ENCODE assay signal across 8 cellular contexts in genomic region chr1:54714881-54715492, GRCh38. TPM values are rescaled to one million over a fixed set of nuclear protein-coding genes. Genes with fewer than 3 reads are reported as not detected.
DNase-seq lines count a peak whose midpoint lies in the region; ATAC-seq and TF ChIP-seq lines count a peak whose summit lies in the region.

No MANE protein-coding gene starts in this region.

- DNase-seq in adrenal gland (no peak), left lung (no peak), foreskin melanocyte (no peak)

- TF ChIP-seq CTCF in adrenal gland (IDR thresholded peaks at IDR 0.05) (no peak), left lung (IDR thresholded peaks at IDR 0.05) (no peak)

- H3K27me3 ChIP-seq in HUES6 (ENCODE audit: control insufficient read depth, insufficient read depth, low read length) (peaks cover 14% of the 10 kb centered on the region; the same call in 1 of the 2 replicates), adrenal gland (no peaks in the 10 kb centered on the region), left lung (no peaks in the 10 kb centered on the region), stomach smooth muscle (ENCODE audit: control insufficient read depth in 1 of 2, insufficient read depth in 2 of 2, low read length in 2 of 2) (no peaks in the 10 kb centered on the region)

- H3K9ac ChIP-seq in HUES6 (ENCODE audit: low read length) (no peak overlapping the region), stomach smooth muscle (ENCODE audit: low read length in 2 of 2) (peak overlapping the region; percentile 92 to 95)

- H3K4me1 ChIP-seq in HUES6 (ENCODE audit: control insufficient read depth, insufficient read depth, low read length) (peaks cover 7% of the 10 kb centered on the region), adrenal gland (replicated peaks in 1 of 2) (peaks cover 7 to 23% of the 10 kb centered on the region in 2 donors), left lung (peaks cover 0 to 23% of the 10 kb centered on the region in 2 donors), stomach smooth muscle (ENCODE audit: control insufficient read depth, insufficient read depth, low read length) (peaks cover 12% of the 10 kb centered on the region)

- H3K4me3 ChIP-seq in HUES6 (ENCODE audit: low read depth, low read length) (peak overlapping the region; percentile 96), adrenal gland (peak overlapping the region in 2 of 4 donors; percentile 52 to 76), left lung (peak overlapping the region; percentile 85 to 93), stomach smooth muscle (ENCODE audit: low read length in 2 of 2) (peak overlapping the region; percentile 68 to 95)

- H3K36me3 ChIP-seq in HUES6 (ENCODE audit: control insufficient read depth, insufficient read depth, low read length): peaks cover 17% of the 10 kb centered on the region
- H3K36me3 ChIP-seq in adrenal gland (replicated peaks in 1 of 2): peaks cover 0 to 19% of the 10 kb centered on the region in 2 donors
- H3K36me3 ChIP-seq in left lung: peaks cover 0 to 25% of the 10 kb centered on the region in 2 donors
- H3K36me3 ChIP-seq in stomach smooth muscle (ENCODE audit: control insufficient read depth in 2 of 2, insufficient read depth in 2 of 2, low read length in 2 of 2): peaks cover 3 to 6% of the 10 kb centered on the region in 2 donors

- H3K9me3 ChIP-seq in HUES6 (ENCODE audit: control insufficient read depth, insufficient read depth, low read depth, low read length) (no peaks in the 10 kb centered on the region), adrenal gland (replicated peaks in 1 of 3) (no peaks in the 10 kb centered on the region), left lung (no peaks in the 10 kb centered on the region), stomach smooth muscle (ENCODE audit: control insufficient read depth in 2 of 2, low read length in 2 of 2) (no peaks in the 10 kb centered on the region)

- ATAC-seq in left lung (no peak), HG03442 (IDR thresholded peaks at IDR 0.05; ENCODE audit: unreplicated experiment) (no peak), HG02852 (IDR thresholded peaks at IDR 0.05; ENCODE audit: unreplicated experiment) (no peak), GM18519 (IDR thresholded peaks at IDR 0.05; ENCODE audit: low FRiP score, unreplicated experiment) (no peak)

- no peak for TF ChIP-seq POLR2A in adrenal gland (IDR thresholded peaks at IDR 0.05)

- 82 to 96% (median 92%) methylated on average over 7 of the region's 7 CpGs for WGBS in adrenal gland, 4 donors

- no peak overlapping the region for H3K27ac ChIP-seq in HUES6 (ENCODE audit: low read depth, low read length)
- H3K27ac ChIP-seq in adrenal gland: peak overlapping the region in 3 of 5 donors; percentile 38 to 84 (median 75)
- H3K27ac ChIP-seq in left lung: peak overlapping the region; percentile 26 to 80
- H3K27ac ChIP-seq in stomach smooth muscle (ENCODE audit: low read length): peak overlapping the region; percentile 42

- intact Hi-C loops in adrenal gland (cut with DNase I) (no loop called here), left lung (cut with DNase I) (no loop called here)

RNA-seq across cellular contexts. Expression of gene TTC4, which starts 0.7 kb away (rescaled TPM):
- 10 to 100 TPM in 7 of 8 donors, 1 to 10 TPM in 1; 7.0 to 29.8 (median 18.6) TPM for total RNA-seq in adrenal gland
- polyA plus RNA-seq in adrenal gland: 10 to 100 TPM; 15.4 to 59.9 (median 15.8) TPM
- 10 to 100 TPM; 15.0 to 20.0 TPM for total RNA-seq in left lung

RNA-seq across cellular contexts. Expression of gene PARS2, which starts 49.3 kb away (rescaled TPM):
- total RNA-seq in adrenal gland (1 to 10 TPM; 3.8 to 8.9 (median 7.5) TPM), left lung (1 to 10 TPM; 3.9 to 4.4 TPM)
- polyA plus RNA-seq in adrenal gland: 1 to 10 TPM; 1.2 to 7.6 (median 1.4) TPM
